In genomic region chr5:153672347-153673090, GRCh38 we compare ENCODE assay signal across 27 cellular contexts.
DNase-seq lines count a peak whose midpoint lies in the region; ATAC-seq and TF ChIP-seq lines count a peak whose summit lies in the region.
"Had no signal": no experiment of that assay in that cellular context is flagged by ENCODE, and none has a peak within 500 bp of the region (broad histone marks: within the 10 kb centered on the region; RNA-seq: fewer than 3 reads in every experiment).

No MANE protein-coding gene starts in this region.

- H3K4me3 ChIP-seq in GM23248 = no peak overlapping the region
- H3K4me3 ChIP-seq in left ventricle myocardium inferior = no peak overlapping the region
- H3K4me3 ChIP-seq in H7 (ENCODE audit: insufficient read depth, low read depth, low read length) = no peak overlapping the region
- H3K4me3 ChIP-seq in colonic mucosa = no peak overlapping the region
- H3K4me3 ChIP-seq: BLaER1 treated with 17β-estradiol and CSF1 and Interleukin-3, amounts not matched to agents 10 nM and 100 nM; MG63; prostate gland; suprapubic skin had no signal

- TF ChIP-seq CTCF in left ventricle myocardium inferior (IDR thresholded peaks at IDR 0.05; ENCODE audit: borderline replicate concordance) (no peak), colonic mucosa (IDR thresholded peaks at IDR 0.05) (no peak)

- WGBS in GM23248 (ENCODE audit: low coverage in 1 of 2, low lambda C conversion rate in 2 of 2, missing lambda C conversion rate in 2 of 2), 2 experiments = 40 to 42% methylated on average over 6 of the region's 6 CpGs

- H3K27ac ChIP-seq in GM23248 = no peak overlapping the region
- H3K27ac ChIP-seq in left ventricle myocardium inferior (replicated peaks) = peak overlapping the region; percentile 66
- H3K27ac ChIP-seq in colonic mucosa = no peak overlapping the region
- H3K27ac ChIP-seq: BLaER1 treated with 17β-estradiol and CSF1 and Interleukin-3, amounts not matched to agents 10 nM and 100 nM; prostate gland; RWPE1; suprapubic skin had no signal

- no peaks in the 10 kb centered on the region for H4K20me1 ChIP-seq in GM23248 (ENCODE audit: insufficient read depth)
- H4K20me1 ChIP-seq: BLaER1 treated with 17β-estradiol and CSF1 and Interleukin-3, amounts not matched to agents 10 nM and 100 nM had no signal

- H3F3A ChIP-seq in GM23248 (ENCODE audit: insufficient read depth) = no peaks in the 10 kb centered on the region

- H3K9ac ChIP-seq in GM23248 (no peak overlapping the region), colonic mucosa (ENCODE audit: low read depth in 2 of 2, low read length in 2 of 2) (no peak overlapping the region)
- H3K9ac ChIP-seq: BLaER1 treated with 17β-estradiol and CSF1 and Interleukin-3, amounts not matched to agents 10 nM and 100 nM had no signal

- H3K4me1 ChIP-seq in GM23248 (ENCODE audit: insufficient read depth) = no peaks in the 10 kb centered on the region
- peaks cover 19% of the 10 kb centered on the region for H3K4me1 ChIP-seq in left ventricle myocardium inferior
- no peaks in the 10 kb centered on the region for H3K4me1 ChIP-seq in colonic mucosa
- H3K4me1 ChIP-seq: BLaER1 treated with 17β-estradiol and CSF1 and Interleukin-3, amounts not matched to agents 10 nM and 100 nM; prostate gland; suprapubic skin had no signal

- H3K4me2 ChIP-seq in GM23248 (ENCODE audit: unreplicated experiment) = no peak overlapping the region
- H3K4me2 ChIP-seq: BLaER1 treated with 17β-estradiol and CSF1 and Interleukin-3, amounts not matched to agents 10 nM and 100 nM had no signal

- H3K27me3 ChIP-seq in GM23248 (replicated peaks; ENCODE audit: insufficient read depth) = no peaks in the 10 kb centered on the region
- no peaks in the 10 kb centered on the region for H3K27me3 ChIP-seq in left ventricle myocardium inferior (ENCODE audit: low read depth)
- H3K27me3 ChIP-seq in H7 (ENCODE audit: control insufficient read depth, insufficient read depth, low read length) = no peaks in the 10 kb centered on the region
- H3K27me3 ChIP-seq in colonic mucosa = no peaks in the 10 kb centered on the region
- H3K27me3 ChIP-seq: BLaER1 treated with 17β-estradiol and CSF1 and Interleukin-3, amounts not matched to agents 10 nM and 100 nM; MG63; suprapubic skin had no signal

- intact Hi-C loops in left ventricle myocardium inferior (cut with micrococcal nuclease) (no loop called here), colonic mucosa (cut with DNase I) (no loop called here)

- H3K9me2 ChIP-seq in GM23248 (ENCODE audit: insufficient read depth) = no peaks in the 10 kb centered on the region

- no peak for ATAC-seq in left lobe of liver
- ATAC-seq: activated T-cell treated with anti-CD3 and anti-CD28 coated beads, Interleukin-2, amount 50 U/mL, for 72 hours had no signal

- H2AFZ ChIP-seq in GM23248 = no peak overlapping the region

- no peaks in the 10 kb centered on the region for H3K36me3 ChIP-seq in GM23248 (ENCODE audit: low read depth)
- no peaks in the 10 kb centered on the region for H3K36me3 ChIP-seq in left ventricle myocardium inferior
- no peaks in the 10 kb centered on the region for H3K36me3 ChIP-seq in H7 (replicated peaks; ENCODE audit: control insufficient read depth, insufficient read depth, low read length)
- H3K36me3 ChIP-seq in colonic mucosa = no peaks in the 10 kb centered on the region
- H3K36me3 ChIP-seq: BLaER1 treated with 17β-estradiol and CSF1 and Interleukin-3, amounts not matched to agents 10 nM and 100 nM; MG63; prostate gland; suprapubic skin had no signal

- H3K79me2 ChIP-seq in GM23248 (ENCODE audit: insufficient read depth) = no peaks in the 10 kb centered on the region

- H3K9me3 ChIP-seq in GM23248 (ENCODE audit: low read depth) (no peaks in the 10 kb centered on the region), left ventricle myocardium inferior (replicated peaks) (no peaks in the 10 kb centered on the region), colonic mucosa (no peaks in the 10 kb centered on the region)
- H3K9me3 ChIP-seq: BLaER1 treated with 17β-estradiol and CSF1 and Interleukin-3, amounts not matched to agents 10 nM and 100 nM; MG63; prostate gland; suprapubic skin had no signal

- in situ Hi-C loops in GM23248 (cut with MboI) = no loop called here

- DNase-seq in A172 (ENCODE audit: low spot score) (peak; percentile 62), GM23248 (peak; percentile 29), dermis blood vessel endothelial cell (peak; percentile 79), left ventricle myocardium inferior (no peak), GF-D8 (lab: John Stamatoyannopoulos, UW) (no peak), H7 (no peak), colonic mucosa (no peak), left lobe of liver (ENCODE audit: low spot score) (no peak)
- DNase-seq: activated CD4-positive, alpha-beta T cell treated with anti-CD3 and anti-CD28 coated beads for 48 hours; activated naive CD4-positive, alpha-beta T cell treated with Interleukin-2 at 50 U/mL for 16 hours; activated T-cell treated with anti-CD3 and anti-CD28 coated beads, Interleukin-2, amount 50 U/mL, for 72 hours; aorta; cerebellar nuclear complex; COR-L47; HFFc6; mesendoderm; MG63; naive B cell; NCI-H2081 treated with DMSO at 0.1 percent for 48 hours; NCI-H345; NCI-H774; small intestine; stimulated activated CD4-positive, alpha-beta T cell treated with anti-CD3 and anti-CD28 coated beads, Interleukin-1b, Interleukin-23, amount 100 ng/mL, for 48 hours had no signal

Comparison
In these comparisons a context has a peak if more than half of its experiments do, and no peak if none do; other contexts are left out.
1. DNase-seq: peak in A172 (single experiment), GM23248 (single experiment) and dermis blood vessel endothelial cell (single experiment); none in left ventricle myocardium inferior (single experiment), GF-D8 (single experiment), H7 (single experiment), colonic mucosa (single experiment) and left lobe of liver (single experiment).